Comparison of ENCODE assay signal across 8 cellular contexts in the genomic region with DNA sequence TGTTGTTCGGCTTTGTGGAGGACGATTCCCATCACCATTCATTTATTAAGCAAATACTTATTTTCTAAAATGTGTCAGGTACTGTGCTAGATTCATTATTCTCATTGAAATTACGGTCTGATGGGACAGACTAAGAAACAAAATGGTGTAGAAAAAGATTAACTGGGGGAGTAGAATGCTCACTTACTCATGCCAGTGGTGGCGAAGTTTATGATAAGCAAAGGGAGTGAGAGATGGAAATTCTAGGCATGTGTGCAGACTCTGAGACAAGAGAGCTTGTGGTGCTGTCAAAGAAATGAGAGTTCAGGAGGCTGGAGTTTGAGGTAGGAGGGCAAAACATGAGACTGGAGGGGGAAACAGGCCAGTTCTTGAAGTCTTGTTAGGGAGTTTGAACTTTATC. TPM values are rescaled to one million over a fixed set of nuclear protein-coding genes. Genes with fewer than 3 reads are reported as not detected.
DNase-seq lines count a peak whose midpoint lies in the region; ATAC-seq and TF ChIP-seq lines count a peak whose summit lies in the region.

No MANE protein-coding gene starts in this region.

- in situ Hi-C loops in Panc1 (cut with HindIII; ENCODE audit: low pct_unique_long_range_greater_than_20kb, low sequenced_read_pairs) = no loop called here

- no peak for TF ChIP-seq POLR2A in esophagus muscularis mucosa (IDR thresholded peaks at IDR 0.05; ENCODE audit: low read depth)
- no peak for TF ChIP-seq POLR2A in prostate gland (IDR thresholded peaks at IDR 0.05)

- peak overlapping the region; percentile 43; the same call in 1 of the 2 replicates for H3K27ac ChIP-seq in DND-41 (ENCODE audit: low read length)
- H3K27ac ChIP-seq in Panc1 (ENCODE audit: low read length) = peak overlapping the region; percentile 77
- H3K27ac ChIP-seq in esophagus muscularis mucosa (replicated peaks in 1 of 4) = peak overlapping the region; percentile 85 to 95 (median 92)
- H3K27ac ChIP-seq in prostate gland = no peak overlapping the region

- H4K20me1 ChIP-seq in DND-41 (ENCODE audit: insufficient read depth, low read length) = no peaks in the 10 kb centered on the region

- H3K4me1 ChIP-seq in DND-41 (ENCODE audit: insufficient read depth, low read length) (peaks cover 16% of the 10 kb centered on the region), Panc1 (ENCODE audit: control insufficient read depth, insufficient read depth, low read length) (peaks cover 5% of the 10 kb centered on the region; the same call in 1 of the 2 replicates), esophagus muscularis mucosa (peaks cover 10 to 17% (median 16%) of the 10 kb centered on the region in 4 donors), prostate gland (replicated peaks) (no peaks in the 10 kb centered on the region)

- POLR2A ChIA-PET in Panc1 (lab: Charles Lee) = no interaction called here

- peak overlapping the region; percentile 85 for H3K9ac ChIP-seq in DND-41 (ENCODE audit: low read depth, low read length)

- DNase-seq in DND-41 = no peak
- no peak for DNase-seq in Panc1 (ENCODE audit: low read depth, low spot score)
- no peak for DNase-seq in esophagus muscularis mucosa (ENCODE audit: extremely low spot score)
- no peak for DNase-seq in prostate gland (ENCODE audit: low spot score)
- no peak for DNase-seq in NCI-H82 (lab: John Stamatoyannopoulos, UW)
- no peak for DNase-seq in activated CD4-positive, alpha-beta T cell treated with anti-CD3 and anti-CD28 coated beads for 48 hours
- no peak for DNase-seq in SK-N-DZ (ENCODE audit: low spot score)
- no peak for DNase-seq in globus pallidus (ENCODE audit: low spot score)

- intact Hi-C loops in Panc1 (cut with micrococcal nuclease; ENCODE audit: unreplicated experiment) (no loop called here), esophagus muscularis mucosa (cut with DNase I) (no loop called here), prostate gland (cut with DNase I) (no loop called here)

- H3K36me3 ChIP-seq in DND-41 (ENCODE audit: insufficient read depth, low read length) = peaks cover 24% of the 10 kb centered on the region
- H3K36me3 ChIP-seq in Panc1 (ENCODE audit: control insufficient read depth, insufficient read depth, low read length) = no peaks in the 10 kb centered on the region
- H3K36me3 ChIP-seq in esophagus muscularis mucosa = peaks cover 10 to 43% (median 26%) of the 10 kb centered on the region in 4 donors
- H3K36me3 ChIP-seq in prostate gland = peaks cover 0 to 6% of the 10 kb centered on the region in 2 donors

- H3K4me3 ChIP-seq in DND-41 (ENCODE audit: low read depth in 1 of 2, low read length in 2 of 2) (peak overlapping the region; percentile 66 to 94), Panc1 (ENCODE audit: low read depth in 2 of 2, low read length in 2 of 2) (peak overlapping the region; percentile 75 to 87), esophagus muscularis mucosa (peak overlapping the region; percentile 76 to 97 (median 85)), prostate gland (peak overlapping the region; percentile 76 to 77)

- peak overlapping the region; percentile 96 for H2AFZ ChIP-seq in DND-41 (ENCODE audit: low read depth, low read length)

- BruUV-seq in Panc1 (replicated peaks; lab: Mats Ljungman, UMichigan) = TSS peak; percentile 95

- WGBS in esophagus muscularis mucosa = 43% methylated on average over 4 of the region's 4 CpGs
- WGBS in prostate gland = 35% methylated on average over 4 of the region's 4 CpGs

- H3K27me3 ChIP-seq in DND-41 (ENCODE audit: insufficient read depth, low read length, poor library complexity) (no peaks in the 10 kb centered on the region), Panc1 (ENCODE audit: control insufficient read depth, insufficient read depth, low read length) (no peaks in the 10 kb centered on the region), esophagus muscularis mucosa (no peaks in the 10 kb centered on the region), prostate gland (replicated peaks; ENCODE audit: insufficient read depth) (no peaks in the 10 kb centered on the region)

- peak overlapping the region; percentile 83 for H3K4me2 ChIP-seq in DND-41 (ENCODE audit: insufficient read depth, low read length)

- CTCF ChIA-PET in Panc1 (lab: Charles Lee) = interaction anchor here (0.6 kb wide), 1 partner anchor 126 kb away, joined by 3 read pairs; no protein-coding TSS in a partner anchor

- no peak for TF ChIP-seq CTCF in DND-41 (IDR thresholded peaks at IDR 0.05; ENCODE audit: borderline replicate concordance, extremely low read depth, low read length, poor library complexity, severe bottlenecking)
- no peak for TF ChIP-seq CTCF in Panc1 (IDR thresholded peaks at IDR 0.05)
- TF ChIP-seq CTCF in esophagus muscularis mucosa (IDR thresholded peaks at IDR 0.05) = no peak
- TF ChIP-seq CTCF in prostate gland (IDR thresholded peaks at IDR 0.05) = no peak

- H3K9me3 ChIP-seq in DND-41 (ENCODE audit: insufficient read depth, low read length, severe bottlenecking) = no peaks in the 10 kb centered on the region
- H3K9me3 ChIP-seq in Panc1 (ENCODE audit: control insufficient read depth, insufficient read depth, low read depth, low read length) = no peaks in the 10 kb centered on the region
- no peaks in the 10 kb centered on the region for H3K9me3 ChIP-seq in esophagus muscularis mucosa
- no peaks in the 10 kb centered on the region for H3K9me3 ChIP-seq in prostate gland

- ATAC-seq in DND-41 (ENCODE audit: insufficient read depth, low read depth) = no peak
- no peak for ATAC-seq in Panc1

- H3K79me2 ChIP-seq in DND-41 (ENCODE audit: insufficient read depth, low read length) = peaks cover 11% of the 10 kb centered on the region

- no peak for TF ChIP-seq EP300 in esophagus muscularis mucosa (IDR thresholded peaks at IDR 0.05)

RNA-seq across cellular contexts. Expression of a gene that starts 0.9 kb away (rescaled TPM):
- total RNA-seq in Panc1 (2021; ENCODE audit: unreplicated experiment) (81.3 TPM), esophagus muscularis mucosa (100 to 1,000 TPM in 2 of 4 donors, 10 to 100 TPM in 2; 78.1 to 149 (median 113) TPM), prostate gland (100 to 1,000 TPM in 1 of 2 donors, 10 to 100 TPM in 1; 86.7 to 121 TPM)
- 120 TPM for polyA plus RNA-seq in Panc1 (2012; ENCODE audit: insufficient read length)
- polyA plus RNA-seq in SK-N-DZ (2014; cell fraction: cytosol; rRNA removed) = 89.4 and 134 TPM in 2 replicates
- 118 and 156 TPM in 2 replicates for polyA plus RNA-seq in SK-N-DZ (2014; cell fraction: nucleus; rRNA removed)

RNA-seq across cellular contexts. Expression of a gene that starts 19.1 kb away (rescaled TPM):
- total RNA-seq in Panc1 (2021; ENCODE audit: unreplicated experiment) = 13.4 TPM
- polyA plus RNA-seq in Panc1 (2012; ENCODE audit: insufficient read length) = 8.8 TPM
- total RNA-seq in esophagus muscularis mucosa = 10 to 100 TPM; 17.4 to 24.5 (median 20.9) TPM
- 10 to 100 TPM; 15.2 to 27.7 TPM for total RNA-seq in prostate gland
- 13.9 and 17.1 TPM in 2 replicates for polyA plus RNA-seq in SK-N-DZ (2014; cell fraction: cytosol; rRNA removed)
- polyA plus RNA-seq in SK-N-DZ (2014; cell fraction: nucleus; rRNA removed) = 8.3 and 12.5 TPM in 2 replicates

Comparison
In these comparisons a context has a peak if more than half of its experiments do, and no peak if none do; other contexts are left out.
1. H3K27ac ChIP-seq: peak in DND-41 (single experiment), Panc1 (single experiment) and esophagus muscularis mucosa (4 of 4); none in prostate gland (0 of 2).
2. Peak in every context shown above with its lines, with median percentiles within 50 percentile points of each other: H3K4me3 ChIP-seq.